ENCODE assay signal across 7 cellular contexts in genomic region chr4:140374130-140374477, GRCh38. TPM values are rescaled to one million over a fixed set of nuclear protein-coding genes. Genes with fewer than 3 reads are reported as not detected.
DNase-seq lines count a peak whose midpoint lies in the region; ATAC-seq and TF ChIP-seq lines count a peak whose summit lies in the region.

No MANE protein-coding gene starts in this region.

- H3K36me3 ChIP-seq in HEK293 (ENCODE audit: control insufficient read depth in 2 of 2, insufficient read depth in 1 of 2, low read length in 2 of 2) (peaks cover 0 to 3% of the 10 kb centered on the region in 2 experiments; a peak in 1 of 3 replicates), spleen (peaks cover 0 to 1% (median 0%) of the 10 kb centered on the region in 6 donors)

- 0 out of 2 replicates have a peak, but pooled peaks cover 3% of the 10 kb centered on the region for H3K4me1 ChIP-seq in HEK293 (ENCODE audit: control insufficient read depth, insufficient read depth, low read length)
- H3K4me1 ChIP-seq in right cardiac atrium (ENCODE audit: control insufficient read depth, insufficient read depth, low read length), result peaks cover 2% of the 10 kb centered on the region
- peaks cover 10 to 46% (median 33%) of the 10 kb centered on the region in 6 donors for H3K4me1 ChIP-seq in spleen

- intact Hi-C loops in right cardiac atrium (cut with DNase I) (loop anchor here in 1 of 4 donors (5.0 kb wide), 1 partner anchor 153 kb away; no protein-coding TSS in a partner anchor), spleen (cut with DNase I; ENCODE audit: low total_unique reads) (no loop called here), head of caudate nucleus (cut with DNase I) (loop anchor here (5.0 kb wide), 2 partner anchors 148 to 812 kb away; partner anchors contain the start of gene ELMOD2)

- CTCF ChIA-PET in HEK293 (lab: Yijun Ruan, JAX), result interaction anchor here (1.4 to 3.5 kb wide), 2 partner anchors 14 to 477 kb away, joined by 4 to 34 read pairs; no protein-coding TSS in a partner anchor
- CTCF ChIA-PET in T-cell (lab: Charles Lee), result interaction anchor here (0.5 to 2.9 kb wide), 12 partner anchors 9 to 862 kb away, joined by 3 to 58 read pairs (median 8); partner anchors contain the start of gene ELMOD2 (in 1 of the 2)

- no peak for ATAC-seq in T-cell (replicated peaks in 1 of 4)
- ATAC-seq in right cardiac atrium, result no peak
- ATAC-seq in activated T-helper 17 cell treated with anti-CD3 and anti-CD28 coated beads, Interleukin-2, amount 50 U/mL, for 72 hours (replicated peaks), result no peak

- peak overlapping the region; percentile 77 to 84 for H3K27ac Mint-ChIP-seq in T-cell
- no peak overlapping the region for H3K27ac Mint-ChIP-seq in activated T-helper 17 cell treated with anti-CD3 and anti-CD28 coated beads, Interleukin-2, amount 50 U/mL, for 72 hours

- TF ChIP-seq CTCF in HEK293 (tag by site-specific recombination; IDR thresholded peaks at IDR 0.05) (no peak), spleen (IDR thresholded peaks at IDR 0.05 in 8 of 11, conservative IDR thresholded peaks at IDR 0.05 in 3 of 11) (no peak)

- DNase-seq in T-cell, result no peak
- no peak for DNase-seq in right cardiac atrium
- no peak for DNase-seq in spleen
- DNase-seq in SKM-1 treated with dmso at 0.1 percent for 144 hours (lab: John Stamatoyannopoulos, UW; ENCODE audit: unreplicated experiment), result no peak
- no peak for DNase-seq in head of caudate nucleus

- H3K4me3 ChIP-seq in HEK293 (ENCODE audit: low read depth, low read length) (peak overlapping the region; percentile 87), right cardiac atrium (ENCODE audit: low read length) (peak overlapping the region; percentile 65), spleen (peak overlapping the region; percentile 79 to 97 (median 92))

- no peaks in the 10 kb centered on the region for H3K9me3 ChIP-seq in HEK293 (ENCODE audit: control insufficient read depth, insufficient read depth, low read depth, low read length)
- no peaks in the 10 kb centered on the region for H3K9me3 ChIP-seq in right cardiac atrium (ENCODE audit: control insufficient read depth, low read length)
- H3K9me3 ChIP-seq in spleen, result no peaks in the 10 kb centered on the region

- H3K4me3 Mint-ChIP-seq in T-cell, result no peak overlapping the region
- no peak overlapping the region for H3K4me3 Mint-ChIP-seq in activated T-helper 17 cell treated with anti-CD3 and anti-CD28 coated beads, Interleukin-2, amount 50 U/mL, for 72 hours

- H3K27me3 ChIP-seq in right cardiac atrium (ENCODE audit: control insufficient read depth, insufficient read depth) (no peaks in the 10 kb centered on the region), spleen (replicated peaks in 1 of 7) (no peaks in the 10 kb centered on the region)

- no peaks in the 10 kb centered on the region for H3K27me3 Mint-ChIP-seq in T-cell
- H3K27me3 Mint-ChIP-seq in activated T-helper 17 cell treated with anti-CD3 and anti-CD28 coated beads, Interleukin-2, amount 50 U/mL, for 72 hours, result no peaks in the 10 kb centered on the region

- 5% methylated on average over 8 of the region's 8 CpGs for WGBS in right cardiac atrium
- WGBS in spleen, 5 donors, result 8 to 15% (median 12%) methylated on average over 8 of the region's 8 CpGs

- peaks cover 42 to 54% (median 46%) of the 10 kb centered on the region in 3 donors for H3K4me1 Mint-ChIP-seq in T-cell
- H3K4me1 Mint-ChIP-seq in activated T-helper 17 cell treated with anti-CD3 and anti-CD28 coated beads, Interleukin-2, amount 50 U/mL, for 72 hours, result peaks cover 8% of the 10 kb centered on the region

- H3K27ac ChIP-seq in HEK293 (ENCODE audit: extremely low read depth, low read depth, low read length) (peak overlapping the region; percentile 69; the same call in 1 of the 2 replicates), right cardiac atrium (ENCODE audit: low read length) (peak overlapping the region; percentile 72), spleen (peak overlapping the region; percentile 82 to 93 (median 89))

- H3K36me3 Mint-ChIP-seq in T-cell, result no peaks in the 10 kb centered on the region
- peaks cover 2% of the 10 kb centered on the region for H3K36me3 Mint-ChIP-seq in activated T-helper 17 cell treated with anti-CD3 and anti-CD28 coated beads, Interleukin-2, amount 50 U/mL, for 72 hours (ENCODE audit: low read depth)

- TF ChIP-seq POLR2A in spleen (IDR thresholded peaks at IDR 0.05), result no peak

- POLR2A ChIA-PET in HEK293 (lab: Yijun Ruan, JAX) (interaction anchor here (1.2 to 2.1 kb wide), 5 partner anchors 10 to 383 kb away, joined by 4 to 12 read pairs (median 6); partner anchors contain the start of genes ELMOD2 and TBC1D9), T-cell (lab: Charles Lee) (interaction anchor here in 1 of 2 donors (0.6 kb wide), 1 partner anchor 24 kb away, joined by 3 read pairs; no protein-coding TSS in a partner anchor)

- H3K9me3 Mint-ChIP-seq in T-cell, result no peaks in the 10 kb centered on the region
- no peaks in the 10 kb centered on the region for H3K9me3 Mint-ChIP-seq in activated T-helper 17 cell treated with anti-CD3 and anti-CD28 coated beads, Interleukin-2, amount 50 U/mL, for 72 hours

TF ChIP-seq in HEK293, 187 proteins besides CTCF, POLR2A, EP300 and RAD21:
- TF ChIP-seq ZNF600 (tag by site-specific recombination; IDR thresholded peaks at IDR 0.05) (0 out of 2 replicates have a peak, but pooled peaks have one; percentile 1), ZNF335 (tag by site-specific recombination; conservative IDR thresholded peaks at IDR 0.05) (peak; percentile 96), ELK4 (IDR thresholded peaks at IDR 0.05; ENCODE audit: borderline replicate concordance, low read depth, low read length) (no peak), ZNF692 (tag by site-specific recombination; IDR thresholded peaks at IDR 0.05) (no peak), ZNF423 (tag by site-specific recombination; IDR thresholded peaks at IDR 0.05) (no peak)
TF ChIP-seq in HEK293: peak in this region for 2.

RNA-seq across cellular contexts. Expression of gene SCOC, which starts 0.7 kb away (rescaled TPM):
- total RNA-seq in T-cell, result 10 to 100 TPM; 10.3 to 19.3 (median 18.7) TPM
- 10 to 100 TPM; 82.3 to 98.1 (median 88.6) TPM for total RNA-seq in right cardiac atrium
- polyA plus RNA-seq in right cardiac atrium, result 108 TPM
- total RNA-seq in spleen, result 10 to 100 TPM; 22.3 to 37.2 (median 28.1) TPM
- polyA plus RNA-seq in spleen, result 10 to 100 TPM; 23.7 to 45.1 (median 34.7) TPM
- total RNA-seq in activated T-helper 17 cell treated with anti-CD3 and anti-CD28 coated beads, Interleukin-2, amount 50 U/mL, for 72 hours, result 10 to 100 TPM; 28.5 to 35.7 TPM

RNA-seq across cellular contexts. Expression of gene CLGN, which starts 53.3 kb away (rescaled TPM):
- under 1 TPM in 1 of 5 donors, not detected in 4; 0.38 TPM for total RNA-seq in T-cell
- total RNA-seq in right cardiac atrium, result 100 to 1,000 TPM in 1 of 4 donors, 10 to 100 TPM in 3; 76.2 to 106 (median 85.4) TPM
- polyA plus RNA-seq in right cardiac atrium, result 86.5 TPM
- under 1 TPM in 5 of 7 donors, not detected in 2; 0.23 to 0.85 (median 0.26) TPM for total RNA-seq in spleen
- polyA plus RNA-seq in spleen, result under 1 TPM; 0.09 to 0.27 (median 0.10) TPM
- total RNA-seq in activated T-helper 17 cell treated with anti-CD3 and anti-CD28 coated beads, Interleukin-2, amount 50 U/mL, for 72 hours, result under 1 TPM; 0.08 to 0.37 TPM

Comparison
In these comparisons a context has a peak if more than half of its experiments do, and no peak if none do; other contexts are left out.
1. RNA of gene CLGN, which starts 53.3 kb away (total RNA-seq): 76.2 to 106 TPM in right cardiac atrium; 0.08 to 0.37 TPM in activated T-helper 17 cell treated with anti-CD3 and anti-CD28 coated beads, Interleukin-2, amount 50 U/mL, for 72 hours, 0.23 to 0.85 TPM in spleen and 0.38 TPM in T-cell; every median in the first group is over 10 times any median in the second.
2. Peak in every context shown above with its lines, with median percentiles within 50 percentile points of each other: H3K27ac ChIP-seq and H3K4me3 ChIP-seq.